12 cellular contexts compared by ENCODE assay signal in genomic region chr13:44249439-44249838, GRCh38.
DNase-seq lines count a peak whose midpoint lies in the region; ATAC-seq and TF ChIP-seq lines count a peak whose summit lies in the region.
"Had no signal": no experiment of that assay in that cellular context is flagged by ENCODE, and none has a peak within 500 bp of the region (broad histone marks: within the 10 kb centered on the region; RNA-seq: fewer than 3 reads in every experiment).

No MANE protein-coding gene starts in this region.

- no peak overlapping the region for H2AFZ ChIP-seq in OCI-LY7 (ENCODE audit: low read length)

- H3K4me2 ChIP-seq in OCI-LY7 (ENCODE audit: low read length): no peak overlapping the region

- POLR2A ChIA-PET in OCI-LY7 (lab: Charles Lee): interaction anchor here (0.6 to 1.9 kb wide), 3 partner anchors 20 to 238 kb away, joined by 3 to 6 read pairs (median 5); no protein-coding TSS in a partner anchor

- H3K4me1 ChIP-seq in lower lobe of right lung: peaks cover 8% of the 10 kb centered on the region
- peaks cover 6 to 15% (median 10%) of the 10 kb centered on the region in 4 donors for H3K4me1 ChIP-seq in transverse colon
- peaks cover 2% of the 10 kb centered on the region for H3K4me1 ChIP-seq in OCI-LY7 (ENCODE audit: insufficient read depth, low read length, poor library complexity, severe bottlenecking)

- BruUV-seq in OCI-LY7 (replicated peaks; lab: Mats Ljungman, UMichigan): no TSS peak

- no peaks in the 10 kb centered on the region for H3K9me2 ChIP-seq in OCI-LY7 (ENCODE audit: insufficient read depth, low read length)

- H3K79me2 ChIP-seq in OCI-LY7 (ENCODE audit: insufficient read depth, low read depth, low read length): no peaks in the 10 kb centered on the region

- H3K9me3 ChIP-seq in lower lobe of right lung (no peaks in the 10 kb centered on the region), transverse colon (no peaks in the 10 kb centered on the region), OCI-LY7 (ENCODE audit: low read length) (no peaks in the 10 kb centered on the region)

- ATAC-seq in lower lobe of right lung: peak; percentile 29 to 32
- ATAC-seq in HG02884 (IDR thresholded peaks at IDR 0.05; ENCODE audit: unreplicated experiment): no peak
- no peak for ATAC-seq in HG03565 (IDR thresholded peaks at IDR 0.05; ENCODE audit: unreplicated experiment)
- no peak for ATAC-seq in HG03280 (IDR thresholded peaks at IDR 0.05; ENCODE audit: unreplicated experiment)
- ATAC-seq: activated T-cell treated with anti-CD3 and anti-CD28 coated beads, Interleukin-2, amount 50 U/mL, for 72 hours had no signal

- H3K4me3 ChIP-seq in choroid plexus epithelial cell (ENCODE audit: low read depth, low read length) (no peak overlapping the region), lower lobe of right lung (no peak overlapping the region), transverse colon (no peak overlapping the region), OCI-LY7 (ENCODE audit: low read depth, low read length, poor library complexity, severe bottlenecking) (no peak overlapping the region)

- peak overlapping the region; percentile 47 for H3K27ac ChIP-seq in lower lobe of right lung
- peak overlapping the region; percentile 56 to 77 (median 61) for H3K27ac ChIP-seq in transverse colon
- H3K27ac ChIP-seq in OCI-LY7 (ENCODE audit: low read depth, low read length, poor library complexity, severe bottlenecking): no peak overlapping the region

- CTCF ChIA-PET in OCI-LY7 (lab: Charles Lee; ENCODE audit: unreplicated experiment): no interaction called here

- no peak for TF ChIP-seq EP300 in transverse colon (IDR thresholded peaks at IDR 0.05; ENCODE audit: low read depth)

- H4K20me1 ChIP-seq in OCI-LY7 (ENCODE audit: insufficient read depth, low read length): no peaks in the 10 kb centered on the region

- intact Hi-C loops in lower lobe of right lung (cut with DNase I) (no loop called here), transverse colon (cut with DNase I; ENCODE audit: low total_unique reads) (no loop called here), OCI-LY7 (cut with micrococcal nuclease; ENCODE audit: unreplicated experiment) (loop anchor here (10.0 kb wide), 1 partner anchor 345 kb away; no protein-coding TSS in a partner anchor)

- in situ Hi-C loops in transverse colon (cut with MboI; ENCODE audit: low pct_ligation_motif_present in 1 of 4, low pct_unique_long_range_greater_than_20kb in 1 of 4, low sequenced_read_pairs in 3 of 4): no loop called here

- TF ChIP-seq CTCF in choroid plexus epithelial cell (conservative IDR thresholded peaks at IDR 0.05; ENCODE audit: low read depth, low read length) (no peak), lower lobe of right lung (IDR thresholded peaks at IDR 0.05) (no peak), transverse colon (IDR thresholded peaks at IDR 0.05) (no peak), OCI-LY7 (conservative IDR thresholded peaks at IDR 0.05; ENCODE audit: low read length) (no peak)

- H3K36me3 ChIP-seq in lower lobe of right lung: no peaks in the 10 kb centered on the region
- no peaks in the 10 kb centered on the region for H3K36me3 ChIP-seq in transverse colon
- no peaks in the 10 kb centered on the region for H3K36me3 ChIP-seq in OCI-LY7 (ENCODE audit: insufficient read depth, low read length)

- H3K27me3 ChIP-seq in lower lobe of right lung (ENCODE audit: low read depth) (no peaks in the 10 kb centered on the region), transverse colon (no peaks in the 10 kb centered on the region)

- DNase-seq in LoVo (ENCODE audit: low spot score) (peak; percentile 37), choroid plexus epithelial cell (ENCODE audit: low read depth) (peak; percentile 87), lower lobe of right lung (no peak), transverse colon (peak; percentile 29), OCI-LY7 (ENCODE audit: low spot score) (no peak)
- DNase-seq: activated T-cell treated with anti-CD3 and anti-CD28 coated beads, Interleukin-2, amount 50 U/mL, for 72 hours; MM.1S; SHP77; stimulated activated CD4-positive, alpha-beta T cell treated with anti-CD3 and anti-CD28 coated beads, Interleukin-12 subunit alpha, Interleukin-12 subunit beta, amount 100 ng/mL, for 4 hours had no signal

- no peak for TF ChIP-seq POLR2A in transverse colon (IDR thresholded peaks at IDR 0.05)

Comparison
In these comparisons a context has a peak if more than half of its experiments do, and no peak if none do; other contexts are left out.
1. DNase-seq: peak in LoVo (single experiment), choroid plexus epithelial cell (single experiment) and transverse colon (single experiment); none in lower lobe of right lung (single experiment) and OCI-LY7 (single experiment).
2. ATAC-seq: peak in lower lobe of right lung (2 of 2); none in HG02884 (single experiment), HG03565 (single experiment) and HG03280 (single experiment).